In genomic region chr13:106524108-106524507, GRCh38 we compare ENCODE assay signal across 22 cellular contexts. TPM values are rescaled to one million over a fixed set of nuclear protein-coding genes. Genes with fewer than 3 reads are reported as not detected.
DNase-seq lines count a peak whose midpoint lies in the region; ATAC-seq, FAIRE-seq and TF ChIP-seq lines count a peak whose summit lies in the region.
"Had no signal": no experiment of that assay in that cellular context is flagged by ENCODE, and none has a peak within 500 bp of the region (broad histone marks: within the 10 kb centered on the region; RNA-seq: fewer than 3 reads in every experiment).

No MANE protein-coding gene starts in this region.

- H3K9me1 ChIP-seq in keratinocyte (ENCODE audit: control insufficient read depth, extremely low read depth, insufficient read depth, low read length), result peaks cover 2% of the 10 kb centered on the region

- DNase-seq in NCI-H1694 treated with DMSO at 0.1 percent for 48 hours (lab: John Stamatoyannopoulos, UW) (peak; percentile 19), NCI-H1694 (lab: John Stamatoyannopoulos, UW) (no peak), keratinocyte (ENCODE audit: low read depth, low spot score) (no peak), GM19238 (ENCODE audit: insufficient read length, low spot score) (no peak), EL (no peak), GM19239 (ENCODE audit: insufficient read length, low spot score) (no peak)
- DNase-seq in central memory CD4-positive, alpha-beta T cell, result no peak
- DNase-seq: ACHN; H7; Kasumi-1; MG63; NCI-H1048; NCI-H1417 treated with DMSO at 0.1 percent for 48 hours; NCI-H1930; NCI-H2227 treated with DMSO at 0.1 percent for 48 hours; NCI-H510A; NK-92 treated with Interleukin-12 subunit alpha and Interleukin-12 subunit beta, amount 100 ng/mL, for 24 hours; Peyer's patch; SJCRH30 had no signal

- no peak overlapping the region for H2AFZ ChIP-seq in keratinocyte (ENCODE audit: control insufficient read depth, low read length)

- peaks cover 0 to 9% of the 10 kb centered on the region in 2 experiments for H3K36me3 ChIP-seq in keratinocyte (ENCODE audit: control insufficient read depth in 2 of 2, extremely low read depth in 1 of 2, insufficient read depth in 2 of 2, low read length in 2 of 2)
- H3K36me3 ChIP-seq: MG63, Peyer's patch, SJCRH30 had no signal

- H3K27me3 ChIP-seq in keratinocyte (ENCODE audit: control insufficient read depth, extremely low read depth, insufficient read depth, low read length), result no peaks in the 10 kb centered on the region
- H3K27me3 ChIP-seq: MG63, Peyer's patch, SJCRH30 had no signal

- peaks cover 10% of the 10 kb centered on the region for H4K20me1 ChIP-seq in keratinocyte (ENCODE audit: control insufficient read depth, extremely low read depth, insufficient read depth, low read length)

- FAIRE-seq in keratinocyte (lab: Jason Lieb, UNC), result no peak
- FAIRE-seq in GM19239 (lab: Jason Lieb, UNC), result no peak

- H3K4me3 ChIP-seq in keratinocyte (ENCODE audit: control insufficient read depth in 2 of 3, extremely low read depth in 1 of 3, insufficient read depth in 2 of 3, low read depth in 1 of 3, low read length in 3 of 3), result no peak overlapping the region
- H3K4me3 ChIP-seq: MG63, Peyer's patch, SJCRH30 had no signal

- H3K4me2 ChIP-seq in keratinocyte (ENCODE audit: control insufficient read depth, extremely low read depth, insufficient read depth, low read depth, low read length), result peak overlapping the region; percentile 76

- no peaks in the 10 kb centered on the region for H3K9me3 ChIP-seq in keratinocyte (ENCODE audit: control insufficient read depth, low read depth, low read length)
- H3K9me3 ChIP-seq: MG63, Peyer's patch, SJCRH30 had no signal

- H3K9ac ChIP-seq in keratinocyte (ENCODE audit: control insufficient read depth, extremely low read depth, insufficient read depth, low read length), result no peak overlapping the region

- TF ChIP-seq CTCF in keratinocyte (optimal IDR thresholded peaks at IDR 0.05 in 1 of 3, IDR thresholded peaks at IDR 0.05 in 1 of 3, conservative IDR thresholded peaks at IDR 0.05 in 1 of 3; ENCODE audit: extremely low read depth in 1 of 3, insufficient read depth in 2 of 3, low read length in 3 of 3), result no peak

- ATAC-seq in SK-N-SH treated with all-trans-retinoic acid at 6 μM for 48 hours, result no peak; the same call in 2 of the 3 replicates

- peaks cover 64% of the 10 kb centered on the region for H3K4me1 ChIP-seq in keratinocyte (ENCODE audit: control insufficient read depth, extremely low read depth, insufficient read depth, low read length)
- H3K4me1 ChIP-seq: SJCRH30 had no signal

- H3K27ac ChIP-seq in keratinocyte (ENCODE audit: control insufficient read depth, insufficient read depth, low read length), result peak overlapping the region; percentile 78
- H3K27ac ChIP-seq: 22Rv1, C4-2B, Peyer's patch, SJCRH30 had no signal

- dilution Hi-C loops in keratinocyte (cut with MboI; ENCODE audit: extremely low pct_ligation_motif_present, low sequenced_read_pairs), result no loop called here

- H3K79me2 ChIP-seq in keratinocyte (ENCODE audit: control insufficient read depth, insufficient read depth, low read length), result peaks cover 99% of the 10 kb centered on the region

TF ChIP-seq in SK-N-SH treated with all-trans-retinoic acid at 6 μM for 48 hours, 23 proteins besides CTCF, POLR2A, EP300 and RAD21:
- TF ChIP-seq ISL1 (CRISPR knock-in tag; IDR thresholded peaks at IDR 0.05) (peak; percentile 77), OSR1 (CRISPR knock-in tag; IDR thresholded peaks at IDR 0.05) (no peak), ZNF565 (CRISPR knock-in tag; conservative IDR thresholded peaks at IDR 0.05; ENCODE audit: low read depth) (no peak), TCF4 (CRISPR knock-in tag; IDR thresholded peaks at IDR 0.05; ENCODE audit: borderline replicate concordance) (peak; percentile 52)

RNA-seq across cellular contexts. Expression of gene EFNB2, which starts 11.4 kb away (rescaled TPM):
- 29.4 to 68.0 TPM (median 38.9 TPM) in 3 replicates for polyA plus RNA-seq in keratinocyte
- polyA plus RNA-seq in keratinocyte (2011; ENCODE audit: low read depth), result 15.9 TPM
- polyA plus RNA-seq in keratinocyte (2011; cell fraction: cytosol; rRNA removed), result 29.4 and 32.8 TPM in 2 replicates
- polyA plus RNA-seq in keratinocyte (2011; cell fraction: nucleus; rRNA removed), result 74.1 and 79.8 TPM in 2 replicates
- polyA plus RNA-seq in keratinocyte (2012; ENCODE audit: low replicate concordance), result 23.1 and 66.7 TPM in 2 replicates
- polyA minus RNA-seq in keratinocyte, result 49.3 to 103 TPM (median 57.1 TPM) in 3 replicates
- polyA minus RNA-seq in keratinocyte (2011; cell fraction: cytosol; rRNA and poly(A)+ RNA removed), result 43.4 TPM
- polyA minus RNA-seq in keratinocyte (2011; cell fraction: nucleus; rRNA and poly(A)+ RNA removed), result 64.7 and 91.4 TPM in 2 replicates

RNA-seq across cellular contexts. Expression of gene ARGLU1, which starts 43.8 kb away (rescaled TPM):
- 33.0 to 96.8 TPM (median 75.8 TPM) in 3 replicates for polyA plus RNA-seq in keratinocyte
- polyA plus RNA-seq in keratinocyte (2011; ENCODE audit: low read depth), result 302 TPM
- polyA plus RNA-seq in keratinocyte (2011; cell fraction: cytosol; rRNA removed), result 14.5 and 18.8 TPM in 2 replicates
- 213 and 302 TPM in 2 replicates for polyA plus RNA-seq in keratinocyte (2011; cell fraction: nucleus; rRNA removed)
- 38.4 and 51.4 TPM in 2 replicates for polyA plus RNA-seq in keratinocyte (2012; ENCODE audit: low replicate concordance)
- 1.2 to 14.4 TPM (median 6.1 TPM) in 3 replicates for polyA minus RNA-seq in keratinocyte
- polyA minus RNA-seq in keratinocyte (2011; cell fraction: cytosol; rRNA and poly(A)+ RNA removed), result 10.4 TPM
- 30.1 and 37.9 TPM in 2 replicates for polyA minus RNA-seq in keratinocyte (2011; cell fraction: nucleus; rRNA and poly(A)+ RNA removed)
